Comparison of ENCODE assay signal across 25 cellular contexts in the genomic region with DNA sequence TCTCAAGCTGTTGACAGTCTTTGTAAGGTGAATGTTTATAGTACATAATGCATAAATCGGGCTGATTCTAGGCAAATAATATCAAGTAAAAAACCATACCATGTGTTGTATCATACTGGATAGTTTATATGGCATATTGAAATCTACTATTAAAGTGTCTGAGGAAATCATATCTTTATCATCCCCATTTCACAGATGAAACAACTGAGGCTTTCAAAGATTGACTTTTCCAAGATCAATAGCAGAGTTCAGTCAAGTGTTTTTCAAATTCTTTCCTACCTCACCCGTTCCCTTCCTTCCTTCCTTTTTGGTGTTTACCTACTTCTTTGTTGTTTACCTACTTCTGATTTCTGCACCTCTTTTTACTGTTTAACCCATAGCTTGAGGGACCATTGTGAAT. TPM values are rescaled to one million over a fixed set of nuclear protein-coding genes. Genes with fewer than 3 reads are reported as not detected.
"Had no signal": no experiment of that assay in that cellular context is flagged by ENCODE, and none has a peak within 500 bp of the region (broad histone marks: within the 10 kb centered on the region; RNA-seq: fewer than 3 reads in every experiment).

No MANE protein-coding gene starts in this region.

- H3K36me3 Mint-ChIP-seq: activated naive CD8-positive, alpha-beta T cell had no signal

- H3K4me3 Mint-ChIP-seq: activated B cell treated with CpG ODN at 0.5 μM for 24 hours; activated CD4-positive, alpha-beta memory T cell treated with anti-CD3 and anti-CD28 coated beads, Interleukin-2, amount 10 ng/mL, durations not matched to agents 7 days and 5 days; activated naive CD4-positive, alpha-beta T cell treated with anti-CD3 and anti-CD28 coated beads for 36 hours; activated naive CD8-positive, alpha-beta T cell; activated T-helper 17 cell treated with anti-CD3 and anti-CD28 coated beads, Interleukin-2, amount 50 U/mL, for 72 hours; T-helper 17 cell had no signal

- H3K9me3 Mint-ChIP-seq: activated CD4-positive, alpha-beta memory T cell treated with anti-CD3 and anti-CD28 coated beads, Interleukin-2, amount 10 ng/mL, durations not matched to agents 7 days and 5 days had no signal

- H3K4me1 Mint-ChIP-seq: activated T-helper 17 cell treated with anti-CD3 and anti-CD28 coated beads, Interleukin-2, amount 50 U/mL, for 72 hours had no signal

- H3K27ac Mint-ChIP-seq: activated B cell treated with CpG ODN at 0.5 μM for 24 hours; activated CD4-positive, alpha-beta memory T cell treated with anti-CD3 and anti-CD28 coated beads, Interleukin-2, amount 10 ng/mL, durations not matched to agents 7 days and 5 days; activated naive CD4-positive, alpha-beta T cell treated with anti-CD3 and anti-CD28 coated beads for 36 hours; activated naive CD8-positive, alpha-beta T cell; activated T-helper 17 cell treated with anti-CD3 and anti-CD28 coated beads, Interleukin-2, amount 50 U/mL, for 72 hours; T-helper 17 cell had no signal

- DNase-seq: activated B cell treated with CpG ODN at 0.5 μM for 24 hours; activated CD4-positive, alpha-beta memory T cell treated with anti-CD3 and anti-CD28 coated beads, Interleukin-2, amount 10 ng/mL, durations not matched to agents 7 days and 5 days; activated CD4-positive, alpha-beta T cell treated with anti-CD3 and anti-CD28 coated beads for 1 hour; activated CD4-positive, alpha-beta T cell treated with anti-CD3 and anti-CD28 coated beads, Interleukin-2, amount 50 U/mL, for 1 hour; activated gamma-delta T cell; activated naive CD4-positive, alpha-beta T cell treated with anti-CD3 and anti-CD28 coated beads for 36 hours; activated T-cell treated with anti-CD3 and anti-CD28 coated beads for 4 hours; activated T-cell treated with anti-CD3 and anti-CD28 coated beads, Interleukin-2, amount 50 U/mL, for 48 hours; NCI-H1092; NCI-H1417; NCI-H1694; NCI-H2029; NCI-H2107; NCI-H2171 treated with DMSO at 0.1 percent for 48 hours; NCI-H226; NCI-H510A; NCI-H526 treated with DMSO at 0.1 percent for 48 hours; NCI-H82; SIG-M5; T-helper 17 cell; T-helper 9 cell had no signal

- ATAC-seq: activated T-helper 17 cell treated with anti-CD3 and anti-CD28 coated beads, Interleukin-2, amount 50 U/mL, for 72 hours; T-helper 17 cell had no signal

RNA-seq across cellular contexts. Expression of a gene that starts 2.0 kb away (rescaled TPM):
- total RNA-seq: activated B cell treated with CpG ODN at 0.5 μM for 24 hours; activated CD4-positive, alpha-beta memory T cell treated with anti-CD3 and anti-CD28 coated beads, Interleukin-2, amount 10 ng/mL, durations not matched to agents 7 days and 5 days; activated CD8-positive, alpha-beta memory T cell treated with anti-CD3 and anti-CD28 coated beads for 36 hours; activated naive CD4-positive, alpha-beta T cell treated with anti-CD3 and anti-CD28 coated beads for 36 hours; activated T-helper 17 cell treated with anti-CD3 and anti-CD28 coated beads, Interleukin-2, amount 50 U/mL, for 72 hours; OCI-LY7; T-helper 17 cell had no signal
